Comparison of ENCODE assay signal across 8 cellular contexts in genomic region chr11:134592391-134592990, GRCh38.
A peak's percentile ranks its signal among the peaks of the same experiment; 100 is the strongest.
DNase-seq lines count a peak whose midpoint lies in the region; ATAC-seq and TF ChIP-seq lines count a peak whose summit lies in the region.

No MANE protein-coding gene starts in this region.

- peaks cover 21% of the 10 kb centered on the region for H3K27me3 Mint-ChIP-seq in activated CD4-positive, alpha-beta T cell treated with anti-CD3 and anti-CD28 coated beads, Interleukin-2, amount 10 ng/mL, durations not matched to agents 24 days and 14 days
- H3K27me3 Mint-ChIP-seq in glutamatergic neuron (ENCODE audit: unreplicated experiment) = peaks cover 5% of the 10 kb centered on the region

- no peak for ATAC-seq in GM18858 (IDR thresholded peaks at IDR 0.05; ENCODE audit: unreplicated experiment)
- ATAC-seq in HG02642 (IDR thresholded peaks at IDR 0.05; ENCODE audit: poor library complexity, unreplicated experiment) = no peak

- no peak overlapping the region for H3K4me3 ChIP-seq in GM12875 (ENCODE audit: low read depth, low read length)

- intact Hi-C loops in activated CD4-positive, alpha-beta T cell treated with anti-CD3 and anti-CD28 coated beads, Interleukin-2, amount 10 ng/mL, durations not matched to agents 24 days and 14 days (cut with micrococcal nuclease) = no loop called here

- H3K4me3 Mint-ChIP-seq in activated CD4-positive, alpha-beta T cell treated with anti-CD3 and anti-CD28 coated beads, Interleukin-2, amount 10 ng/mL, durations not matched to agents 24 days and 14 days = no peak overlapping the region
- no peak overlapping the region for H3K4me3 Mint-ChIP-seq in glutamatergic neuron (ENCODE audit: unreplicated experiment)

- no peak overlapping the region for H3K27ac Mint-ChIP-seq in activated CD4-positive, alpha-beta T cell treated with anti-CD3 and anti-CD28 coated beads, Interleukin-2, amount 10 ng/mL, durations not matched to agents 24 days and 14 days
- peak overlapping the region; percentile 65 for H3K27ac Mint-ChIP-seq in glutamatergic neuron (ENCODE audit: unreplicated experiment)

- no peaks in the 10 kb centered on the region for H3K9me3 Mint-ChIP-seq in activated CD4-positive, alpha-beta T cell treated with anti-CD3 and anti-CD28 coated beads, Interleukin-2, amount 10 ng/mL, durations not matched to agents 24 days and 14 days
- peaks cover 1% of the 10 kb centered on the region for H3K9me3 Mint-ChIP-seq in glutamatergic neuron (ENCODE audit: unreplicated experiment)

- TF ChIP-seq CTCF in GM12875 (IDR thresholded peaks at IDR 0.05; ENCODE audit: borderline replicate concordance, insufficient read depth, low read depth, low read length) (peak; percentile 80), glutamatergic neuron (IDR thresholded peaks at IDR 0.05; ENCODE audit: partially characterized antibody, unreplicated experiment) (peak; percentile 77)

- H3K36me3 Mint-ChIP-seq in activated CD4-positive, alpha-beta T cell treated with anti-CD3 and anti-CD28 coated beads, Interleukin-2, amount 10 ng/mL, durations not matched to agents 24 days and 14 days (ENCODE audit: low read depth) = no peaks in the 10 kb centered on the region
- H3K36me3 Mint-ChIP-seq in glutamatergic neuron (ENCODE audit: unreplicated experiment) = no peaks in the 10 kb centered on the region

- DNase-seq in HUDEP-2 (lab: John Stamatoyannopoulos, UW; ENCODE audit: unreplicated experiment in 76 of 76) (peak in 43 of 76 experiments; percentile 1 to 61 (median 19)), glutamatergic neuron (peak; percentile 82), occipital lobe (lab: John Stamatoyannopoulos, UW) (no peak)
- DNase-seq in activated CD4-positive, alpha-beta T cell treated with anti-CD3 and anti-CD28 coated beads, Interleukin-2, amount 10 ng/mL, durations not matched to agents 24 days and 14 days = peak; percentile 83
- peak; percentile 17 for DNase-seq in stimulated activated CD8-positive, alpha-beta memory T cell treated with anti-CD3 and anti-CD28 coated beads, Interleukin-15, amount 100 ng/mL, for 1 hour (ENCODE audit: low read depth)

- H3K4me1 Mint-ChIP-seq in activated CD4-positive, alpha-beta T cell treated with anti-CD3 and anti-CD28 coated beads, Interleukin-2, amount 10 ng/mL, durations not matched to agents 24 days and 14 days = peaks cover 4% of the 10 kb centered on the region
- peaks cover 4% of the 10 kb centered on the region for H3K4me1 Mint-ChIP-seq in glutamatergic neuron (ENCODE audit: low read depth, unreplicated experiment)
